1 cellular context compared by ENCODE assay signal in the genomic region with DNA sequence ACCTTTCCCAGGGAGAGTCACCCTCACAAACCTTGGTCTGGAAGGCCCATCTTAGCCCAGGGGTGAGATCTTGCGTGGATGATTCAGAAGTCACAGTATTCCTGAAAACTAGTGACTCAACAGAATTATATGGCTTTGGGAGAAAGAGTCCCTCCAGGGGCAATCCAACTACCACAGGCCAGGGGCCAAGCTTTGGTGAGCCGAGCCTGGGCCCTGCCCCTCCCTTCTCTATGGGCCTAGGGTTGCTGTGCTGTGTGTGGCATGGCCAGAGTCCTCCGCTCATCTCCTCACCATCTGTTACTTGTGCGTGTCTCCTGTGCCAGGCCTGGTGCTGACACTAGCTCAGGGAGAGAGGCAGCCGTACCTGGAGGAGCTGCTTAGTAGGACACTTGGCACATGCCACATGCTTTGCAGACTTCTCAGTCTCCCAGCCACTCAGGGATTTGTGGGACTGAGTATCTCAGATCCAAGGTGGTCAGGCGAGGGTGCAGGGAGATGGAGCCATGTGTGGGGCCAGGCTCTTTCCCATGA.
TF ChIP-seq lines count a peak whose summit lies in the region.

No MANE protein-coding gene starts in this region.

TF ChIP-seq in IMR-90, 13 proteins besides CTCF, POLR2A, EP300 and RAD21:
- TF ChIP-seq BHLHE40 (IDR thresholded peaks at IDR 0.05; ENCODE audit: low read depth, low read length) = no peak
- no peak for TF ChIP-seq SMC3 (IDR thresholded peaks at IDR 0.05; ENCODE audit: low read depth, low read length)
- TF ChIP-seq, protein P1, sequence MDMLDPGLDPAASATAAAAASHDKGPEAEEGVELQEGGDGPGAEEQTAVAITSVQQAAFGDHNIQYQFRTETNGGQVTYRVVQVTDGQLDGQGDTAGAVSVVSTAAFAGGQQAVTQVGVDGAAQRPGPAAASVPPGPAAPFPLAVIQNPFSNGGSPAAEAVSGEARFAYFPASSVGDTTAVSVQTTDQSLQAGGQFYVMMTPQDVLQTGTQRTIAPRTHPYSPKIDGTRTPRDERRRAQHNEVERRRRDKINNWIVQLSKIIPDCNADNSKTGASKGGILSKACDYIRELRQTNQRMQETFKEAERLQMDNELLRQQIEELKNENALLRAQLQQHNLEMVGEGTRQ (IDR thresholded peaks at IDR 0.05; ENCODE audit: low read depth, low read length) = no peak
- peak; percentile 61 for TF ChIP-seq NFE2L2 (IDR thresholded peaks at IDR 0.05; ENCODE audit: low read depth, low read length)
- no peak for TF ChIP-seq MAFK (IDR thresholded peaks at IDR 0.05; ENCODE audit: low read depth, low read length)
- TF ChIP-seq CHD1 (IDR thresholded peaks at IDR 0.05; ENCODE audit: low read depth, low read length) = no peak
- no peak for TF ChIP-seq RFX5 (IDR thresholded peaks at IDR 0.05; ENCODE audit: low read depth, low read length)
- peak; percentile 67 for TF ChIP-seq FOS (IDR thresholded peaks at IDR 0.05; ENCODE audit: low read depth, low read length)
- TF ChIP-seq, protein P2, sequence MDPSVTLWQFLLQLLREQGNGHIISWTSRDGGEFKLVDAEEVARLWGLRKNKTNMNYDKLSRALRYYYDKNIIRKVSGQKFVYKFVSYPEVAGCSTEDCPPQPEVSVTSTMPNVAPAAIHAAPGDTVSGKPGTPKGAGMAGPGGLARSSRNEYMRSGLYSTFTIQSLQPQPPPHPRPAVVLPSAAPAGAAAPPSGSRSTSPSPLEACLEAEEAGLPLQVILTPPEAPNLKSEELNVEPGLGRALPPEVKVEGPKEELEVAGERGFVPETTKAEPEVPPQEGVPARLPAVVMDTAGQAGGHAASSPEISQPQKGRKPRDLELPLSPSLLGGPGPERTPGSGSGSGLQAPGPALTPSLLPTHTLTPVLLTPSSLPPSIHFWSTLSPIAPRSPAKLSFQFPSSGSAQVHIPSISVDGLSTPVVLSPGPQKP (IDR thresholded peaks at IDR 0.05; ENCODE audit: borderline replicate concordance, low read depth, low read length) = no peak
